ENCODE assay signal across 9 cellular contexts in genomic region chr10:32954080-32954479, GRCh38. TPM values are rescaled to one million over a fixed set of nuclear protein-coding genes. Genes with fewer than 3 reads are reported as not detected.
DNase-seq lines count a peak whose midpoint lies in the region; ATAC-seq, FAIRE-seq and TF ChIP-seq lines count a peak whose summit lies in the region.
"Had no signal": no experiment of that assay in that cellular context is flagged by ENCODE, and none has a peak within 500 bp of the region (broad histone marks: within the 10 kb centered on the region; RNA-seq: fewer than 3 reads in every experiment).

No MANE protein-coding gene starts in this region.

- peaks cover 70% of the 10 kb centered on the region for H3K4me1 ChIP-seq in HepG2 (ENCODE audit: insufficient read depth, low read length)
- H3K4me1 ChIP-seq in right lobe of liver = peaks cover 0 to 56% (median 16%) of the 10 kb centered on the region in 4 donors
- H3K4me1 ChIP-seq in lower lobe of right lung = peaks cover 78% of the 10 kb centered on the region
- H3K4me1 ChIP-seq in vagina = peaks cover 81% of the 10 kb centered on the region

- no peak for TF ChIP-seq EP300 in HepG2 (IDR thresholded peaks at IDR 0.05; ENCODE audit: low read depth in 2 of 2, low read length in 2 of 2)
- no peak for TF ChIP-seq EP300 in HepG2 (CRISPR knock-in tag; IDR thresholded peaks at IDR 0.05; ENCODE audit: borderline replicate concordance)

- H3K4me2 ChIP-seq in HepG2 (ENCODE audit: low read depth, low read length) = peak overlapping the region; percentile 70

- no peak overlapping the region for H3K27ac ChIP-seq in HepG2 (ENCODE audit: extremely low read length, insufficient read depth, low read length)
- no peak overlapping the region for H3K27ac ChIP-seq in right lobe of liver
- H3K27ac ChIP-seq in lower lobe of right lung = peak overlapping the region; percentile 1
- peak overlapping the region; percentile 92 for H3K27ac ChIP-seq in vagina

- H3K9me3 ChIP-seq in HepG2 (ENCODE audit: low read length) (no peaks in the 10 kb centered on the region), right lobe of liver (no peaks in the 10 kb centered on the region), lower lobe of right lung (no peaks in the 10 kb centered on the region), vagina (no peaks in the 10 kb centered on the region)

- ATAC-seq in HepG2 = no peak
- no peak for ATAC-seq in right lobe of liver
- no peak for ATAC-seq in lower lobe of right lung
- ATAC-seq in HG02642 (IDR thresholded peaks at IDR 0.05; ENCODE audit: poor library complexity, unreplicated experiment) = no peak

- H3K4me3 ChIP-seq in HepG2 (replicated peaks in 1 of 3; ENCODE audit: insufficient read depth in 1 of 3, low read depth in 2 of 3, low read length in 3 of 3) = peak overlapping the region in 2 of 3 experiments; percentile 17 to 91; a peak in 3 of 6 replicates
- no peak overlapping the region for H3K4me3 ChIP-seq in right lobe of liver
- no peak overlapping the region for H3K4me3 ChIP-seq in lower lobe of right lung
- no peak overlapping the region for H3K4me3 ChIP-seq in vagina

- no peaks in the 10 kb centered on the region; a peak in 1 of 5 replicates for H3K27me3 ChIP-seq in HepG2 (ENCODE audit: control insufficient read depth in 1 of 2, insufficient read depth in 2 of 2, low read length in 2 of 2)
- H3K27me3 ChIP-seq in right lobe of liver = no peaks in the 10 kb centered on the region
- H3K27me3 ChIP-seq in lower lobe of right lung (ENCODE audit: low read depth) = no peaks in the 10 kb centered on the region
- no peaks in the 10 kb centered on the region for H3K27me3 ChIP-seq in vagina

- H3K36me3 ChIP-seq in HepG2 (replicated peaks in 1 of 2; ENCODE audit: control insufficient read depth in 1 of 2, insufficient read depth in 2 of 2, low read length in 2 of 2) (peaks cover 2 to 5% of the 10 kb centered on the region in 2 experiments; a peak in 1 of 5 replicates), right lobe of liver (no peaks in the 10 kb centered on the region), lower lobe of right lung (no peaks in the 10 kb centered on the region), vagina (no peaks in the 10 kb centered on the region)

- no peak overlapping the region for H2AFZ ChIP-seq in HepG2 (ENCODE audit: low read length)

- DNase-seq in HepG2 (ENCODE audit: low spot score) (no peak), right lobe of liver (no peak), astrocyte of the hippocampus (ENCODE audit: low read depth, low spot score) (peak; percentile 8), lower lobe of right lung (no peak), vagina (ENCODE audit: extremely low spot score in 2 of 2) (no peak)
- DNase-seq in activated naive CD4-positive, alpha-beta T cell (lab: John Stamatoyannopoulos, UW) = no peak
- DNase-seq in activated naive CD4-positive, alpha-beta T cell treated with Interleukin-2 at 50 U/mL for 16 hours = no peak
- DNase-seq: NCI-H446 had no signal

- no peak for TF ChIP-seq RAD21 in HepG2 (CRISPR knock-in tag; IDR thresholded peaks at IDR 0.05)

- peaks cover 95% of the 10 kb centered on the region for H3K79me2 ChIP-seq in HepG2 (ENCODE audit: insufficient read depth, low read length)

- BruUV-seq in HepG2 (replicated peaks; lab: Mats Ljungman, UMichigan) = no TSS peak

- in situ Hi-C loops in HepG2 (cut with HindIII; ENCODE audit: extremely low pct_ligation_motif_present, low pct_unique_long_range_greater_than_20kb) = no loop called here

- no peak for FAIRE-seq in HepG2 (lab: Jason Lieb, UNC)

- intact Hi-C loops in HepG2 (cut with micrococcal nuclease; ENCODE audit: unreplicated experiment) (loop anchor here (10.0 kb wide), 1 partner anchor 49 kb away; no protein-coding TSS in a partner anchor), right lobe of liver (cut with DNase I) (no loop called here), lower lobe of right lung (cut with DNase I) (no loop called here), vagina (cut with DNase I) (no loop called here)

- TF ChIP-seq POLR2A in HepG2 (IDR thresholded peaks at IDR 0.05; ENCODE audit: insufficient read depth in 1 of 2, low read depth in 2 of 2, low read length in 2 of 2) (no peak), right lobe of liver (IDR thresholded peaks at IDR 0.05) (no peak), vagina (IDR thresholded peaks at IDR 0.05) (no peak)

- no peak overlapping the region; the same call in 1 of the 2 replicates for H3K9ac ChIP-seq in HepG2 (ENCODE audit: insufficient read depth, low read depth, low read length)

- TF ChIP-seq CTCF in HepG2 (CRISPR knock-in tag; IDR thresholded peaks at IDR 0.05) = 0 out of 2 replicates have a peak, but pooled peaks have one; percentile 10
- no peak for TF ChIP-seq CTCF in right lobe of liver (IDR thresholded peaks at IDR 0.05)
- TF ChIP-seq CTCF in lower lobe of right lung (IDR thresholded peaks at IDR 0.05) = no peak
- TF ChIP-seq CTCF in vagina (IDR thresholded peaks at IDR 0.05) = no peak

- CTCF ChIA-PET in HepG2 (lab: Yijun Ruan, JAX; ENCODE audit: low intra/inter-chr PET ratio, low total read pairs) = no interaction called here

- H4K20me1 ChIP-seq in HepG2 (ENCODE audit: insufficient read depth, low read length) = peaks cover 61% of the 10 kb centered on the region

- POLR2A ChIA-PET in HepG2 (lab: Yijun Ruan, JAX) = interaction anchor here (1.5 to 4.3 kb wide), 3 partner anchors 10 to 31 kb away, joined by 4 to 38 read pairs (median 18); no protein-coding TSS in a partner anchor

TF ChIP-seq in HepG2, 621 proteins besides CTCF, POLR2A, EP300 and RAD21 (continues in another document):
- TF ChIP-seq, protein P1, sequence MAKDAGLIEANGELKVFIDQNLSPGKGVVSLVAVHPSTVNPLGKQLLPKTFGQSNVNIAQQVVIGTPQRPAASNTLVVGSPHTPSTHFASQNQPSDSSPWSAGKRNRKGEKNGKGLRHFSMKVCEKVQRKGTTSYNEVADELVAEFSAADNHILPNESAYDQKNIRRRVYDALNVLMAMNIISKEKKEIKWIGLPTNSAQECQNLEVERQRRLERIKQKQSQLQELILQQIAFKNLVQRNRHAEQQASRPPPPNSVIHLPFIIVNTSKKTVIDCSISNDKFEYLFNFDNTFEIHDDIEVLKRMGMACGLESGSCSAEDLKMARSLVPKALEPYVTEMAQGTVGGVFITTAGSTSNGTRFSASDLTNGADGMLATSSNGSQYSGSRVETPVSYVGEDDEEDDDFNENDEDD (CRISPR knock-in tag; IDR thresholded peaks at IDR 0.05; ENCODE audit: borderline replicate concordance) = no peak
- no peak for TF ChIP-seq ZBTB10 (CRISPR knock-in tag; IDR thresholded peaks at IDR 0.05; ENCODE audit: borderline replicate concordance)
- TF ChIP-seq, protein P2, sequence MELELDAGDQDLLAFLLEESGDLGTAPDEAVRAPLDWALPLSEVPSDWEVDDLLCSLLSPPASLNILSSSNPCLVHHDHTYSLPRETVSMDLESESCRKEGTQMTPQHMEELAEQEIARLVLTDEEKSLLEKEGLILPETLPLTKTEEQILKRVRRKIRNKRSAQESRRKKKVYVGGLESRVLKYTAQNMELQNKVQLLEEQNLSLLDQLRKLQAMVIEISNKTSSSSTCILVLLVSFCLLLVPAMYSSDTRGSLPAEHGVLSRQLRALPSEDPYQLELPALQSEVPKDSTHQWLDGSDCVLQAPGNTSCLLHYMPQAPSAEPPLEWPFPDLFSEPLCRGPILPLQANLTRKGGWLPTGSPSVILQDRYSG (CRISPR knock-in tag; IDR thresholded peaks at IDR 0.05) = no peak

RNA-seq across cellular contexts. Expression of gene ITGB1, which starts 4.0 kb away (rescaled TPM):
- total RNA-seq in HepG2 (2016; rRNA removed; fragmentation: Illumina TruSeq; extraction: Trizol) (123 and 190 TPM in 2 replicates), right lobe of liver (100 to 1,000 TPM; 120 to 301 (median 239) TPM), lower lobe of right lung (409 TPM), vagina (193 TPM)
- 12.8 and 13.0 TPM in 2 replicates for total RNA-seq in HepG2 (2016; cell fraction: cytosol; rRNA removed; fragmentation: Illumina TruSeq; extraction: Trizol; ENCODE audit: low read depth)
- total RNA-seq in HepG2 (2016; cell fraction: insoluble cytoplasmic fraction; rRNA removed; fragmentation: Illumina TruSeq; extraction: Trizol) = 125 and 196 TPM in 2 replicates
- total RNA-seq in HepG2 (2016; cell fraction: membrane; rRNA removed; fragmentation: Illumina TruSeq; extraction: Trizol) = 42.7 and 46.7 TPM in 2 replicates
- total RNA-seq in HepG2 (2016; cell fraction: nucleus; rRNA removed; fragmentation: Illumina TruSeq; extraction: Trizol) = 196 and 214 TPM in 2 replicates
- polyA plus RNA-seq in HepG2 (2011; rRNA removed) = 182 and 204 TPM in 2 replicates
- polyA plus RNA-seq in HepG2 (2011; cell fraction: cytosol; rRNA removed) = 96.4 and 188 TPM in 2 replicates
- polyA plus RNA-seq in HepG2 (2011; cell fraction: nucleus; rRNA removed) = 38.6 and 61.3 TPM in 2 replicates
- 233 and 276 TPM in 2 replicates for polyA plus RNA-seq in HepG2 (2012)
- 7.7 and 7.8 TPM in 2 replicates for polyA plus RNA-seq in HepG2 (2016; cell fraction: cytosol; fragmentation: Illumina TruSeq; extraction: Trizol; ENCODE audit: low read depth)
- 97.9 and 104 TPM in 2 replicates for polyA plus RNA-seq in HepG2 (2016; cell fraction: insoluble cytoplasmic fraction; fragmentation: Illumina TruSeq; extraction: Trizol; ENCODE audit: low read depth)
- 21.6 and 25.4 TPM in 2 replicates for polyA plus RNA-seq in HepG2 (2016; cell fraction: membrane; fragmentation: Illumina TruSeq; extraction: Trizol; ENCODE audit: low read depth)
- polyA plus RNA-seq in HepG2 (2016; cell fraction: nucleus; fragmentation: Illumina TruSeq; extraction: Trizol; ENCODE audit: insufficient read depth, low read depth) = 187 and 204 TPM in 2 replicates
- polyA minus RNA-seq in HepG2 (2011; rRNA and poly(A)+ RNA removed; ENCODE audit: low replicate concordance) = 148 and 185 TPM in 2 replicates
- 165 and 204 TPM in 2 replicates for polyA minus RNA-seq in HepG2 (2011; cell fraction: cytosol; rRNA and poly(A)+ RNA removed)
- 170 and 220 TPM in 2 replicates for polyA minus RNA-seq in HepG2 (2011; cell fraction: nucleus; rRNA and poly(A)+ RNA removed)

Comparison
In these comparisons a context has a peak if more than half of its experiments do, and no peak if none do; other contexts are left out.
1. H3K4me3 ChIP-seq: peak in HepG2 (2 of 3); none in right lobe of liver (0 of 3), lower lobe of right lung (single experiment) and vagina (0 of 2).
2. H3K27ac ChIP-seq: peak in lower lobe of right lung (single experiment) and vagina (single experiment); none in HepG2 (single experiment) and right lobe of liver (0 of 3).